ENCODE assay signal across 22 cellular contexts in the genomic region with DNA sequence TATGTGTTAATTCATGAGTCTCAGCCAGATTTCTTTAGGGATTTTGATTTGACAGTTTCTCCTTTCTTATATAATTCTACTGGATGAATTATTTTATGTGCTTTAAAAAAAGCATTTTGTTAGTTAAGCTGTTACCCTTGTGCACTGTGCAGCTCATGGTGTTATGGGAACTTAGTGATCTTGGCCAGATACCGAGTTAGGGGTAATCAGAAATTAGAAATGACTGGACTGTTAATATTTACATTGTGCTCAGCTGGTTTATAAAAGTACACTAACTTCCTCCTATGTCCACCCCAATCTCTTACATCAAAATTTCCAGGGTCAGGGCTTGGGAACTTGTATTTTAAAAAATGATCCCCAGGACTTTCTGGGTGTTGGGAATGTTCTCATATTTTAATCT.
A peak's percentile ranks its signal among the peaks of the same experiment; 100 is the strongest.
DNase-seq lines count a peak whose midpoint lies in the region; ATAC-seq, FAIRE-seq and TF ChIP-seq lines count a peak whose summit lies in the region.
"Had no signal": no experiment of that assay in that cellular context is flagged by ENCODE, and none has a peak within 500 bp of the region (broad histone marks: within the 10 kb centered on the region; RNA-seq: fewer than 3 reads in every experiment).

No MANE protein-coding gene starts in this region.

- WGBS in HepG2 (ENCODE audit: low lambda C conversion rate) = 81% methylated on average over 1 of the region's 1 CpG
- WGBS in small intestine, 3 donors = 13 to 39% (median 26%) methylated on average over 1 of the region's 1 CpG

- H2AFZ ChIP-seq in HepG2 (ENCODE audit: low read length) = no peak overlapping the region

- TF ChIP-seq RAD21 in HepG2 (CRISPR knock-in tag; IDR thresholded peaks at IDR 0.05) = no peak

- TF ChIP-seq POLR2A in HepG2 (IDR thresholded peaks at IDR 0.05; ENCODE audit: insufficient read depth in 1 of 2, low read depth in 2 of 2, low read length in 2 of 2) = no peak

- no peaks in the 10 kb centered on the region for H4K20me1 ChIP-seq in HepG2 (ENCODE audit: insufficient read depth, low read length)

- H3K79me2 ChIP-seq in HepG2 (ENCODE audit: insufficient read depth, low read length) = no peaks in the 10 kb centered on the region

- CTCF ChIA-PET in HepG2 (lab: Yijun Ruan, JAX; ENCODE audit: low intra/inter-chr PET ratio, low total read pairs) = no interaction called here
- CTCF ChIA-PET in activated CD4-positive, alpha-beta T cell treated with anti-CD3 and anti-CD28 coated beads for 36 hours (lab: Charles Lee) = no interaction called here

- no peak overlapping the region for H3K9ac ChIP-seq in HepG2 (ENCODE audit: insufficient read depth, low read depth, low read length)
- no peak overlapping the region for H3K9ac ChIP-seq in colonic mucosa (ENCODE audit: low read depth in 2 of 2, low read length in 2 of 2)

- FAIRE-seq in HepG2 (lab: Jason Lieb, UNC) = no peak
- no peak for FAIRE-seq in small intestine (lab: Jason Lieb, UNC)
- FAIRE-seq: A204.1, GM12892, GM18507, HTR-8/SVneo had no signal

- H3K4me3 ChIP-seq in LNCaP clone FGC (ENCODE audit: low read depth, low read length) (no peak overlapping the region), HepG2 (replicated peaks in 1 of 3; ENCODE audit: insufficient read depth in 1 of 3, low read depth in 2 of 3, low read length in 3 of 3) (no peak overlapping the region), small intestine (ENCODE audit: low read depth in 1 of 2, low read length in 2 of 2) (no peak overlapping the region), colonic mucosa (no peak overlapping the region)

- intact Hi-C loops in HepG2 (cut with micrococcal nuclease; ENCODE audit: unreplicated experiment) = no loop called here
- intact Hi-C loops in colonic mucosa (cut with DNase I) = no loop called here
- intact Hi-C loops in activated CD4-positive, alpha-beta T cell treated with anti-CD3 and anti-CD28 coated beads for 36 hours (cut with DNase I, micrococcal nuclease) = no loop called here

- H3K9me3 Mint-ChIP-seq in activated CD4-positive, alpha-beta T cell treated with anti-CD3 and anti-CD28 coated beads for 36 hours (ENCODE audit: low read depth) = no peaks in the 10 kb centered on the region
- no peaks in the 10 kb centered on the region for H3K9me3 Mint-ChIP-seq in stimulated activated memory B cell treated with anti-CD40 and anti-IgM and Interleukin-4, amounts not matched to agents 10 μg/mL and 1 μg/mL and 100 μg/mL, for 72 hours
- H3K9me3 Mint-ChIP-seq: CD4-positive, alpha-beta T cell; HFFc6 had no signal

- no peak for TF ChIP-seq EP300 in HepG2 (IDR thresholded peaks at IDR 0.05; ENCODE audit: low read depth in 2 of 2, low read length in 2 of 2)
- TF ChIP-seq EP300 in HepG2 (CRISPR knock-in tag; IDR thresholded peaks at IDR 0.05; ENCODE audit: borderline replicate concordance) = no peak

- no peak for ATAC-seq in HepG2
- ATAC-seq in activated CD4-positive, alpha-beta T cell treated with anti-CD3 and anti-CD28 coated beads for 36 hours = no peak
- no peak for ATAC-seq in stimulated activated memory B cell treated with anti-CD40 and anti-IgM and Interleukin-4, amounts not matched to agents 10 μg/mL and 1 μg/mL and 100 μg/mL, for 72 hours
- ATAC-seq: HCT116 had no signal

- H3K4me1 ChIP-seq in HepG2 (ENCODE audit: insufficient read depth, low read length) (peaks cover 25% of the 10 kb centered on the region), small intestine (ENCODE audit: control insufficient read depth in 2 of 2, insufficient read depth in 1 of 2, low read depth in 1 of 2, low read length in 1 of 2) (peaks cover 2 to 9% of the 10 kb centered on the region in 2 donors), colonic mucosa (peaks cover 6% of the 10 kb centered on the region)

- H3K4me1 Mint-ChIP-seq in activated CD4-positive, alpha-beta T cell treated with anti-CD3 and anti-CD28 coated beads for 36 hours = peaks cover 5% of the 10 kb centered on the region
- no peaks in the 10 kb centered on the region for H3K4me1 Mint-ChIP-seq in stimulated activated memory B cell treated with anti-CD40 and anti-IgM and Interleukin-4, amounts not matched to agents 10 μg/mL and 1 μg/mL and 100 μg/mL, for 72 hours

- no peak for TF ChIP-seq CTCF in LNCaP clone FGC (IDR thresholded peaks at IDR 0.05; ENCODE audit: control insufficient read depth, extremely low read depth, insufficient read depth)
- no peak for TF ChIP-seq CTCF in VCaP (conservative IDR thresholded peaks at IDR 0.05)
- TF ChIP-seq CTCF in HepG2 (CRISPR knock-in tag; IDR thresholded peaks at IDR 0.05) = no peak
- no peak for TF ChIP-seq CTCF in colonic mucosa (IDR thresholded peaks at IDR 0.05)

- no peak overlapping the region for H3K27ac Mint-ChIP-seq in activated CD4-positive, alpha-beta T cell treated with anti-CD3 and anti-CD28 coated beads for 36 hours
- H3K27ac Mint-ChIP-seq in stimulated activated memory B cell treated with anti-CD40 and anti-IgM and Interleukin-4, amounts not matched to agents 10 μg/mL and 1 μg/mL and 100 μg/mL, for 72 hours = no peak overlapping the region
- H3K27ac Mint-ChIP-seq: CD4-positive, alpha-beta T cell; HFFc6 had no signal

- H3K36me3 Mint-ChIP-seq in activated CD4-positive, alpha-beta T cell treated with anti-CD3 and anti-CD28 coated beads for 36 hours (ENCODE audit: low read depth) = peaks cover 25% of the 10 kb centered on the region
- H3K36me3 Mint-ChIP-seq in stimulated activated memory B cell treated with anti-CD40 and anti-IgM and Interleukin-4, amounts not matched to agents 10 μg/mL and 1 μg/mL and 100 μg/mL, for 72 hours = peaks cover 35% of the 10 kb centered on the region

- H3K27ac ChIP-seq in VCaP (peak overlapping the region; percentile 47), HepG2 (ENCODE audit: extremely low read length, insufficient read depth, low read length) (no peak overlapping the region), small intestine (ENCODE audit: low read depth in 1 of 2, low read length in 1 of 2) (no peak overlapping the region), colonic mucosa (no peak overlapping the region)
- H3K27ac ChIP-seq: C4-2B had no signal

- peaks cover 0 to under 1% of the 10 kb centered on the region in 2 experiments; a peak in 3 of 5 replicates for H3K36me3 ChIP-seq in HepG2 (replicated peaks in 1 of 2; ENCODE audit: control insufficient read depth in 1 of 2, insufficient read depth in 2 of 2, low read length in 2 of 2)
- H3K36me3 ChIP-seq in small intestine (ENCODE audit: control insufficient read depth in 2 of 2, insufficient read depth in 2 of 2, low read length in 2 of 2) = peaks cover 0 to 4% of the 10 kb centered on the region in 2 donors
- H3K36me3 ChIP-seq in colonic mucosa = no peaks in the 10 kb centered on the region

- no peaks in the 10 kb centered on the region for H3K27me3 Mint-ChIP-seq in activated CD4-positive, alpha-beta T cell treated with anti-CD3 and anti-CD28 coated beads for 36 hours
- H3K27me3 Mint-ChIP-seq in stimulated activated memory B cell treated with anti-CD40 and anti-IgM and Interleukin-4, amounts not matched to agents 10 μg/mL and 1 μg/mL and 100 μg/mL, for 72 hours = no peaks in the 10 kb centered on the region
- H3K27me3 Mint-ChIP-seq: CD4-positive, alpha-beta T cell had no signal

- no peak overlapping the region for H3K4me3 Mint-ChIP-seq in activated CD4-positive, alpha-beta T cell treated with anti-CD3 and anti-CD28 coated beads for 36 hours
- no peak overlapping the region for H3K4me3 Mint-ChIP-seq in stimulated activated memory B cell treated with anti-CD40 and anti-IgM and Interleukin-4, amounts not matched to agents 10 μg/mL and 1 μg/mL and 100 μg/mL, for 72 hours
- H3K4me3 Mint-ChIP-seq: CD4-positive, alpha-beta T cell; HFFc6 had no signal

- H3K27me3 ChIP-seq in HepG2 (ENCODE audit: control insufficient read depth in 1 of 2, insufficient read depth in 2 of 2, low read length in 2 of 2) (no peaks in the 10 kb centered on the region), small intestine (ENCODE audit: control insufficient read depth in 2 of 2, insufficient read depth in 2 of 2, low read length in 2 of 2) (no peaks in the 10 kb centered on the region), colonic mucosa (no peaks in the 10 kb centered on the region)

- no TSS peak for BruUV-seq in HepG2 (replicated peaks; lab: Mats Ljungman, UMichigan)

- POLR2A ChIA-PET in HepG2 (lab: Yijun Ruan, JAX) = no interaction called here
- POLR2A ChIA-PET in activated CD4-positive, alpha-beta T cell treated with anti-CD3 and anti-CD28 coated beads for 36 hours (lab: Charles Lee) = no interaction called here

- DNase-seq in LNCaP clone FGC (ENCODE audit: low read depth) (peak; percentile 61), HepG2 (ENCODE audit: low spot score) (no peak), small intestine (peak; percentile 8), colonic mucosa (no peak), Kasumi-1 (lab: John Stamatoyannopoulos, UW) (no peak)
- no peak for DNase-seq in activated CD4-positive, alpha-beta T cell treated with anti-CD3 and anti-CD28 coated beads for 36 hours
- DNase-seq: AML-193; CD4-positive, alpha-beta T cell; DMS153; DMS79; GDM1; GOT3; H7; HFFc6 had no signal

- H3K9me3 ChIP-seq in HepG2 (ENCODE audit: low read length) (no peaks in the 10 kb centered on the region), small intestine (ENCODE audit: control insufficient read depth, low read depth) (no peaks in the 10 kb centered on the region), colonic mucosa (no peaks in the 10 kb centered on the region)

- in situ Hi-C loops in HepG2 (cut with HindIII; ENCODE audit: extremely low pct_ligation_motif_present, low pct_unique_long_range_greater_than_20kb) = no loop called here

- H3K4me2 ChIP-seq in HepG2 (ENCODE audit: low read depth, low read length) = no peak overlapping the region

TF ChIP-seq in HepG2, 621 proteins besides CTCF, POLR2A, EP300 and RAD21:
- no peak for TF ChIP-seq ETV6 (CRISPR knock-in tag; conservative IDR thresholded peaks at IDR 0.05)
- no peak for TF ChIP-seq FOXK1 (CRISPR knock-in tag; IDR thresholded peaks at IDR 0.05; ENCODE audit: borderline replicate concordance, low read depth)
- no peak for TF ChIP-seq GTF3A (CRISPR knock-in tag; conservative IDR thresholded peaks at IDR 0.05)
- no peak for TF ChIP-seq ZMAT5 (CRISPR knock-in tag; IDR thresholded peaks at IDR 0.05; ENCODE audit: borderline replicate concordance, low read depth)
- peak; percentile 31; the same call in 1 of the 2 replicates for TF ChIP-seq TFAP4 (IDR thresholded peaks at IDR 0.05; ENCODE audit: borderline replicate concordance, low read depth)
- TF ChIP-seq ZNF124 (CRISPR knock-in tag; IDR thresholded peaks at IDR 0.05) = no peak

Comparison
In these comparisons a context has a peak if more than half of its experiments do, and no peak if none do; other contexts are left out.
1. DNase-seq: peak in LNCaP clone FGC (single experiment) and small intestine (single experiment); none in HepG2 (single experiment), colonic mucosa (single experiment), activated CD4-positive, alpha-beta T cell treated with anti-CD3 and anti-CD28 coated beads for 36 hours (single experiment) and Kasumi-1 (0 of 2).